1 cellular context compared by ENCODE assay signal in genomic region chr6:32439139-32439538, GRCh38.
TF ChIP-seq lines count a peak whose summit lies in the region.

No MANE protein-coding gene starts in this region.

TF ChIP-seq in H1, 55 proteins besides CTCF, POLR2A, EP300 and RAD21:
- no peak for TF ChIP-seq RFX5 (IDR thresholded peaks at IDR 0.05; ENCODE audit: borderline replicate concordance, low read depth, low read length)
- no peak for TF ChIP-seq CTBP2 (IDR thresholded peaks at IDR 0.05; ENCODE audit: borderline replicate concordance, insufficient read depth, insufficient read length, low read length)
- TF ChIP-seq CREB1 (IDR thresholded peaks at IDR 0.05) = no peak
- no peak for TF ChIP-seq TBP (IDR thresholded peaks at IDR 0.05; ENCODE audit: low read depth, low read length)
- TF ChIP-seq SIRT6 (IDR thresholded peaks at IDR 0.05; ENCODE audit: low read length) = no peak
- no peak for TF ChIP-seq SP2 (IDR thresholded peaks at IDR 0.05; ENCODE audit: low read length)
- no peak for TF ChIP-seq CBX8 (IDR thresholded peaks at IDR 0.05; ENCODE audit: borderline replicate concordance, low read depth, low read length)
- no peak for TF ChIP-seq SAP30 (IDR thresholded peaks at IDR 0.05; ENCODE audit: insufficient read depth, insufficient replicate concordance, low read length)
- TF ChIP-seq HDAC6 (IDR thresholded peaks at IDR 0.05; ENCODE audit: low read depth, low read length) = no peak
- no peak for TF ChIP-seq PHF8 (conservative IDR thresholded peaks at IDR 0.05; ENCODE audit: low read depth, low read length)
- TF ChIP-seq TAF7 (optimal IDR thresholded peaks at IDR 0.05; ENCODE audit: borderline replicate concordance, low read depth, low read length) = no peak
- no peak for TF ChIP-seq YY1 (IDR thresholded peaks at IDR 0.05; ENCODE audit: low read depth, low read length)
- TF ChIP-seq SP1 (IDR thresholded peaks at IDR 0.05; ENCODE audit: low read depth, low read length) = no peak
- TF ChIP-seq CBX5 (IDR thresholded peaks at IDR 0.05; ENCODE audit: low read depth, low read length) = no peak
- TF ChIP-seq GABPA (IDR thresholded peaks at IDR 0.05; ENCODE audit: borderline replicate concordance, insufficient read depth, low read length) = no peak
- no peak for TF ChIP-seq FOSL1 (IDR thresholded peaks at IDR 0.05; ENCODE audit: insufficient read depth, low read depth, low read length)
- TF ChIP-seq JUND (IDR thresholded peaks at IDR 0.05; ENCODE audit: low read length) = no peak
- TF ChIP-seq CHD7 (IDR thresholded peaks at IDR 0.05; ENCODE audit: insufficient replicate concordance, low read length) = no peak
- no peak for TF ChIP-seq KDM5A (IDR thresholded peaks at IDR 0.05; ENCODE audit: low read length)
- no peak for TF ChIP-seq HDAC2 (IDR thresholded peaks at IDR 0.05; ENCODE audit: borderline replicate concordance in 1 of 2, low read depth in 2 of 2, low read length in 2 of 2)
